9 cellular contexts compared by ENCODE assay signal in the genomic region with DNA sequence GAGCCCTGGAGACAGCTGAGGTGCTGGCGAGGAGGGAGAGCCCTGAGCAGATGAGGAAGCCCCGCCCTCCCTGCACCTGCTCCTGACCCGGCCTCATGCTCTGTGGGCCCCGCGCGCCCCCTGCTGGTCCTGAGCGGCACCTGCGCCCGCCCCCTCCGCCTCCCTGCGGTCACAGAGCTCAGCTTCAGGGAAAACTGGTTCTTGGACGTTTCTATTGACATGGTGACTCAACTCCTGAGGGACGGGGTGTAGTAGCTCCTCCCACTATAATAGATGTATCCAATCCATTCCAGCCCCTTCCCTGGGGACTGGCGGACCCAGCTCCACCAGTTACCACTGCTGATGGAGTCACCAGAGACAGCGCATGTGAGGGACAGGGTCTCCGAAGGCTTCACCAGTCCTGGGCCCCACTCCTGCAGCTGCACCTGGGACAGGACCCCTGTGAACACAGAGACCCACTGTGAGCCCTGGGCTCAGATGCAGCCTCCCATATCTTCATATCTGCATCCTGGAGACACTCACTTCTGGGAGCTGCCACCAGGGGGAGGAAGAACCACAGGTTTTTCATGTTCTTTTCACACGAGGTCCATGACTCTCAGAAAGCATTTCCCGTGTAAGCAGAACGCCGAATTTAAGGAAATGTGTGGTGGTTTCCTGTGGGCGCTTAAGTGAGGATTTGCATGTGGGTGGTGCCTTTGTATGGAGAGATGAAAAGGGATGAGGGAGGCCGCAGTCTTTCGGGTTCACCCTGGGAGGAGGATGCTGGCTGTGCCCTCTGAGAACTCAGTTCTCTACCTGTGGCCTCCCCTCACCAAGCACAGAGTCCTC.
DNase-seq lines count a peak whose midpoint lies in the region; ATAC-seq and TF ChIP-seq lines count a peak whose summit lies in the region.
"Had no signal": no experiment of that assay in that cellular context is flagged by ENCODE, and none has a peak within 500 bp of the region (broad histone marks: within the 10 kb centered on the region; RNA-seq: fewer than 3 reads in every experiment).

No MANE protein-coding gene starts in this region.

- H3K36me3 ChIP-seq in GM23248 (ENCODE audit: low read depth) (no peaks in the 10 kb centered on the region), prostate gland (no peaks in the 10 kb centered on the region)
- H3K36me3 ChIP-seq: SJSA1 had no signal

- H3K27me3 ChIP-seq in GM23248 (replicated peaks; ENCODE audit: insufficient read depth): no peaks in the 10 kb centered on the region
- H3K27me3 ChIP-seq in prostate gland (replicated peaks; ENCODE audit: insufficient read depth): no peaks in the 10 kb centered on the region
- H3K27me3 ChIP-seq: SJSA1 had no signal

- no peak overlapping the region for H3K4me3 ChIP-seq in GM23248
- no peak overlapping the region for H3K4me3 ChIP-seq in cardiac fibroblast (replicated peaks in 1 of 2; ENCODE audit: low read depth in 2 of 2, low read length in 2 of 2)
- H3K4me3 ChIP-seq in prostate gland: no peak overlapping the region
- H3K4me3 ChIP-seq: SJSA1 had no signal

- no peaks in the 10 kb centered on the region for H3K79me2 ChIP-seq in GM23248 (ENCODE audit: insufficient read depth)

- 27 to 28% methylated on average over 14 to 23 of the region's 23 CpGs for WGBS in GM23248 (ENCODE audit: low coverage in 1 of 2, low lambda C conversion rate in 2 of 2, missing lambda C conversion rate in 2 of 2), 2 experiments
- 56% methylated on average over 23 of the region's 23 CpGs for WGBS in prostate gland

- no peak for TF ChIP-seq POLR2A in prostate gland (IDR thresholded peaks at IDR 0.05)

- no peaks in the 10 kb centered on the region for H3K9me2 ChIP-seq in GM23248 (ENCODE audit: insufficient read depth)

- H3K4me1 ChIP-seq in GM23248 (ENCODE audit: insufficient read depth): no peaks in the 10 kb centered on the region
- no peaks in the 10 kb centered on the region for H3K4me1 ChIP-seq in prostate gland (replicated peaks)
- H3K4me1 ChIP-seq: SJSA1 had no signal

- DNase-seq in DMS79 treated with DMSO at 0.1 percent for 48 hours (lab: John Stamatoyannopoulos, UW): peak; percentile 20
- peak; percentile 24 for DNase-seq in GM23248
- peak; percentile 87 for DNase-seq in NCI-H146 (lab: John Stamatoyannopoulos, UW)
- DNase-seq in cardiac fibroblast (ENCODE audit: low read depth in 2 of 2): peak in 1 of 2 donors; percentile 68
- peak; percentile 67 for DNase-seq in prostate gland (ENCODE audit: low spot score)
- DNase-seq in GM03348 (ENCODE audit: low spot score): no peak

- no peak overlapping the region for H3K4me2 ChIP-seq in GM23248 (ENCODE audit: unreplicated experiment)

- H3K9me3 ChIP-seq in GM23248 (ENCODE audit: low read depth) (no peaks in the 10 kb centered on the region), prostate gland (no peaks in the 10 kb centered on the region)
- H3K9me3 ChIP-seq: SJSA1 had no signal

- intact Hi-C loops in prostate gland (cut with DNase I): no loop called here

- H2AFZ ChIP-seq in GM23248: no peak overlapping the region

- H3K9ac ChIP-seq in GM23248: no peak overlapping the region

- peak; percentile 95 for TF ChIP-seq CTCF in VCaP (conservative IDR thresholded peaks at IDR 0.05)
- TF ChIP-seq CTCF in cardiac fibroblast (IDR thresholded peaks at IDR 0.05; ENCODE audit: low read depth, low read length): peak; percentile 54
- TF ChIP-seq CTCF in prostate gland (IDR thresholded peaks at IDR 0.05): peak; percentile 33 to 78 (median 58)

- no peak for ATAC-seq in HG03025 (IDR thresholded peaks at IDR 0.05; ENCODE audit: low FRiP score, unreplicated experiment)

- in situ Hi-C loops in GM23248 (cut with MboI): no loop called here

- H3F3A ChIP-seq in GM23248 (ENCODE audit: insufficient read depth): no peaks in the 10 kb centered on the region

- H3K27ac ChIP-seq in GM23248 (no peak overlapping the region), VCaP (peak overlapping the region; percentile 62), prostate gland (peak overlapping the region in 1 of 2 donors; percentile 15)
- H3K27ac ChIP-seq: SJSA1 had no signal

- H4K20me1 ChIP-seq in GM23248 (ENCODE audit: insufficient read depth): no peaks in the 10 kb centered on the region
